14 cellular contexts compared by ENCODE assay signal in the genomic region with DNA sequence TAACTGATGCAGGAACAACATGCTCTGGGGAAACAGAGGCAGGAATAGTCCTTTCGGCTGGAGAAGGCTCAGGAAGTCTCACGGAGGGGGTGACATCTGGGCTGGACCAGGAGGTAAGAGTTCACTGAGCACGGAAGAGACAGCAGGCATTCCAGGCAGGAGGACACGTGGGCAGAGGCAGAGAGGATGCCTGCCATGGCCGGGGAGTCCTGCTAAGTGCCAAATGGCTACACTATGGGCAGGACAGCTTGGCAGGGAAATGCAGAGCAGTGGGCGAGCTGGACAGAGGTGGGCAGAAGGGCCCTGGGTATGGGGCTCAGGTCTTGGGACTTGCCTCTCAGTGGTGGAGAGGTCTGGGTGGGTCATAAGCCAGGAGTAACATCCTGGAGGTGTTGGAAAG. TPM values are rescaled to one million over a fixed set of nuclear protein-coding genes. Genes with fewer than 3 reads are reported as not detected.
"Had no signal": no experiment of that assay in that cellular context is flagged by ENCODE, and none has a peak within 500 bp of the region (broad histone marks: within the 10 kb centered on the region; RNA-seq: fewer than 3 reads in every experiment).

No MANE protein-coding gene starts in this region.

- H3K27ac ChIP-seq: Peyer's patch, SK-N-MC had no signal

- H3K4me1 ChIP-seq: Peyer's patch had no signal

- H3K9me3 ChIP-seq: adrenal gland, Peyer's patch had no signal

- H3K27me3 ChIP-seq: adrenal gland, Peyer's patch had no signal

- DNase-seq: NCI-H187 treated with DMSO at 0.1 percent for 48 hours, NCI-H2081 treated with DMSO at 0.1 percent for 48 hours, SIG-M5 had no signal

- H3K36me3 ChIP-seq: adrenal gland, Peyer's patch had no signal

- H3K4me3 ChIP-seq: adrenal gland, K562, Peyer's patch, SK-N-MC had no signal

RNA-seq across cellular contexts. Expression of a gene that starts 25.3 kb away (rescaled TPM):
- total RNA-seq: activated B cell treated with CpG ODN at 0.5 μM for 24 hours; activated CD4-positive, alpha-beta memory T cell treated with anti-CD3 and anti-CD28 coated beads for 36 hours; activated CD4-positive, alpha-beta T cell treated with anti-CD3 and anti-CD28 coated beads, Interleukin-2, amount 10 ng/mL, durations not matched to agents 24 days and 14 days; activated naive CD8-positive, alpha-beta T cell treated with anti-CD3 and anti-CD28 coated beads, Interleukin-2, amount 10 ng/mL, durations not matched to agents 7 days and 5 days; activated T-cell treated with anti-CD3 and anti-CD28 coated beads, Interleukin-2, amount 50 U/mL, for 4 hours; adrenal gland; bronchial epithelial cell; K562; T-cell had no signal
- polyA plus RNA-seq: adrenal gland, K562 had no signal
